18 cellular contexts compared by ENCODE assay signal in genomic region chr5:65032250-65032649, GRCh38.
DNase-seq lines count a peak whose midpoint lies in the region; ATAC-seq and TF ChIP-seq lines count a peak whose summit lies in the region.
"Had no signal": no experiment of that assay in that cellular context is flagged by ENCODE, and none has a peak within 500 bp of the region (broad histone marks: within the 10 kb centered on the region; RNA-seq: fewer than 3 reads in every experiment).

No MANE protein-coding gene starts in this region.

- H3K36me3 ChIP-seq in osteoblast (ENCODE audit: insufficient read depth, low read length): no peaks in the 10 kb centered on the region
- no peaks in the 10 kb centered on the region for H3K36me3 ChIP-seq in Peyer's patch
- H3K36me3 ChIP-seq: upper lobe of right lung had no signal

- ATAC-seq in HG03280 (IDR thresholded peaks at IDR 0.05; ENCODE audit: unreplicated experiment): no peak
- ATAC-seq: HepG2, upper lobe of right lung had no signal

- TF ChIP-seq CTCF in NB4 (IDR thresholded peaks at IDR 0.05; ENCODE audit: low read depth, low read length) (no peak), osteoblast (IDR thresholded peaks at IDR 0.05; ENCODE audit: extremely low read depth, low read depth, low read length) (no peak), Peyer's patch (IDR thresholded peaks at IDR 0.05) (no peak)

- H3K79me2 ChIP-seq in osteoblast (ENCODE audit: insufficient read depth, low read length): no peaks in the 10 kb centered on the region

- H3K4me1 ChIP-seq in osteoblast (ENCODE audit: insufficient read depth, low read length) (peaks cover 24% of the 10 kb centered on the region), Peyer's patch (peaks cover 0 to 5% (median 2%) of the 10 kb centered on the region in 4 donors)

- H3K4me3 ChIP-seq in NB4 (ENCODE audit: low read depth, low read length) (no peak overlapping the region), osteoblast (ENCODE audit: insufficient read depth, low read length) (no peak overlapping the region), Peyer's patch (no peak overlapping the region)
- H3K4me3 ChIP-seq: dorsolateral prefrontal cortex, psoas muscle, upper lobe of right lung had no signal

- no peak overlapping the region for H2AFZ ChIP-seq in osteoblast (ENCODE audit: low read length)

- in situ Hi-C loops in Caki2 (cut with HindIII; ENCODE audit: low pct_unique_long_range_greater_than_20kb, low sequenced_read_pairs): no loop called here

- H4K20me1 ChIP-seq in osteoblast (ENCODE audit: insufficient read depth, low read length): no peaks in the 10 kb centered on the region

- peak overlapping the region; percentile 1 for H3K4me2 ChIP-seq in osteoblast (ENCODE audit: insufficient read depth, low read length)

- TF ChIP-seq POLR2A in NB4 (IDR thresholded peaks at IDR 0.05; ENCODE audit: extremely low read depth, insufficient read length) (no peak), Peyer's patch (IDR thresholded peaks at IDR 0.05) (no peak)

- H3K27me3 ChIP-seq in osteoblast (ENCODE audit: insufficient read depth, low read length) (no peaks in the 10 kb centered on the region), Peyer's patch (no peaks in the 10 kb centered on the region)
- H3K27me3 ChIP-seq: dorsolateral prefrontal cortex, upper lobe of right lung had no signal

- DNase-seq in Caki2 (ENCODE audit: low read depth) (peak; percentile 14), NB4 (ENCODE audit: low read depth) (peak; percentile 9), dedifferentiated amniotic fluid mesenchymal stem cell (ENCODE audit: extremely low spot score) (peak; percentile 82), osteoblast (ENCODE audit: insufficient read length, low spot score, missing footprints) (peak; percentile 96), pons (ENCODE audit: low spot score) (no peak), Peyer's patch (no peak)
- DNase-seq in stimulated activated naive CD4-positive, alpha-beta T cell treated with Interleukin-2 at 50 U/mL for 16 hours (lab: John Stamatoyannopoulos, UW): no peak
- DNase-seq: activated CD4-positive, alpha-beta T cell treated with anti-CD3 and anti-CD28 coated beads for 48 hours; activated T-cell treated with anti-CD3 and anti-CD28 coated beads, Interleukin-2, amount 50 U/mL, for 24 hours; dorsolateral prefrontal cortex; kidney; NCI-H1105; NCI-H510A; stimulated activated CD4-positive, alpha-beta T cell treated with anti-CD3 and anti-CD28 coated beads, Interleukin-2, amount 100 ng/mL, for 24 hours; upper lobe of right lung had no signal

- H3K27ac ChIP-seq in osteoblast (ENCODE audit: low read depth, low read length) (peak overlapping the region; percentile 94), Peyer's patch (no peak overlapping the region)
- H3K27ac ChIP-seq: dorsolateral prefrontal cortex, psoas muscle, upper lobe of right lung had no signal

- H3K9me3 ChIP-seq in osteoblast (ENCODE audit: low read depth, low read length) (no peaks in the 10 kb centered on the region), Peyer's patch (no peaks in the 10 kb centered on the region)
- H3K9me3 ChIP-seq: psoas muscle, upper lobe of right lung had no signal

Comparison
In these comparisons a context has a peak if more than half of its experiments do, and no peak if none do; other contexts are left out.
1. DNase-seq: peak in Caki2 (single experiment), NB4 (single experiment), dedifferentiated amniotic fluid mesenchymal stem cell (single experiment) and osteoblast (single experiment); none in stimulated activated naive CD4-positive, alpha-beta T cell treated with Interleukin-2 at 50 U/mL for 16 hours (single experiment), pons (single experiment) and Peyer's patch (0 of 3).